ENCODE assay signal across 8 cellular contexts in genomic region chr3:30606301-30607031, GRCh38. TPM values are rescaled to one million over a fixed set of nuclear protein-coding genes. Genes with fewer than 3 reads are reported as not detected.
DNase-seq lines count a peak whose midpoint lies in the region; ATAC-seq and TF ChIP-seq lines count a peak whose summit lies in the region.

Gene TGFBR2, plus strand, starts transcription at chr3:30606601. Its CDS starts 283 bp downstream, at chr3:30606884.

- TF ChIP-seq CTCF in foreskin fibroblast (IDR thresholded peaks at IDR 0.05; ENCODE audit: low read depth, low read length) (peak; percentile 2), neural progenitor cell (IDR thresholded peaks at IDR 0.05) (peak; percentile 29)

- peaks cover 3% of the 10 kb centered on the region for H3K27me3 Mint-ChIP-seq in neural progenitor cell (ENCODE audit: insufficient read depth, low read depth)

- no peaks in the 10 kb centered on the region for H3K9me3 ChIP-seq in neural progenitor cell (ENCODE audit: low read depth)
- no peaks in the 10 kb centered on the region for H3K9me3 ChIP-seq in stomach smooth muscle (ENCODE audit: control insufficient read depth in 2 of 2, low read length in 2 of 2)

- ATAC-seq in GM19467 (IDR thresholded peaks at IDR 0.05; ENCODE audit: unreplicated experiment), result peak; percentile 79

- peak within 1 kb of the TSS; percentile 92 for H3K4me2 ChIP-seq in neural progenitor cell

- H2AFZ ChIP-seq in neural progenitor cell (replicated peaks), result peak within 1 kb of the TSS; percentile 89

- H3K27ac ChIP-seq in neural progenitor cell (no peak within 1 kb of the TSS), stomach smooth muscle (ENCODE audit: low read length) (peak within 1 kb of the TSS; percentile 85)

- H3K9ac ChIP-seq in neural progenitor cell (peak within 1 kb of the TSS; percentile 16), stomach smooth muscle (ENCODE audit: low read length in 2 of 2) (peak within 1 kb of the TSS; percentile 86 to 87)

- H3K79me2 ChIP-seq in neural progenitor cell (ENCODE audit: low read depth), result peaks cover 46% of the 10 kb centered on the region

- H3K4me3 Mint-ChIP-seq in neural progenitor cell, result peak within 1 kb of the TSS; percentile 96

- H3K9me3 Mint-ChIP-seq in neural progenitor cell, result no peaks in the 10 kb centered on the region

- peaks cover 4% of the 10 kb centered on the region for H3K4me1 ChIP-seq in neural progenitor cell
- H3K4me1 ChIP-seq in stomach smooth muscle (ENCODE audit: control insufficient read depth, insufficient read depth, low read length), result peaks cover 3% of the 10 kb centered on the region

- DNase-seq in COLO668 (lab: John Stamatoyannopoulos, UW; ENCODE audit: unreplicated experiment), result peak; percentile 81
- DNase-seq in HPDE6-E6E7 (ENCODE audit: extremely low spot score), result peak; percentile 71
- peak; percentile 95 for DNase-seq in SIG-M5 treated with dmso at 0.1 percent for 504 hours (lab: John Stamatoyannopoulos, UW; ENCODE audit: unreplicated experiment)
- DNase-seq in activated gamma-delta T cell (lab: John Stamatoyannopoulos, UW), result peak; percentile 69
- DNase-seq in foreskin fibroblast, result peak; percentile 100
- DNase-seq in neural progenitor cell (ENCODE audit: low spot score), result peak; percentile 79

- peak within 1 kb of the TSS; percentile 93 for H3K27ac Mint-ChIP-seq in neural progenitor cell

- H3K4me3 ChIP-seq in foreskin fibroblast (ENCODE audit: low read depth in 1 of 2, low read length in 2 of 2) (peak within 1 kb of the TSS; percentile 74 to 95), neural progenitor cell (peak within 1 kb of the TSS; percentile 78), stomach smooth muscle (ENCODE audit: low read length in 2 of 2) (peak within 1 kb of the TSS; percentile 87 to 94)

- H3K27me3 ChIP-seq in neural progenitor cell (peaks cover 16% of the 10 kb centered on the region), stomach smooth muscle (ENCODE audit: control insufficient read depth in 1 of 2, insufficient read depth in 2 of 2, low read length in 2 of 2) (no peaks in the 10 kb centered on the region)

- peaks cover 2% of the 10 kb centered on the region for H3K36me3 Mint-ChIP-seq in neural progenitor cell

- peaks cover 12% of the 10 kb centered on the region for H3K4me1 Mint-ChIP-seq in neural progenitor cell

- no peaks in the 10 kb centered on the region for H4K20me1 ChIP-seq in neural progenitor cell (ENCODE audit: low read depth)

- H3K36me3 ChIP-seq in neural progenitor cell, result no peaks in the 10 kb centered on the region
- no peaks in the 10 kb centered on the region for H3K36me3 ChIP-seq in stomach smooth muscle (ENCODE audit: control insufficient read depth in 2 of 2, insufficient read depth in 2 of 2, low read length in 2 of 2)

- H3F3A ChIP-seq in neural progenitor cell (ENCODE audit: low read depth), result peaks cover 2% of the 10 kb centered on the region

RNA-seq across cellular contexts. Expression of gene TGFBR2, which starts in this region (rescaled TPM):
- total RNA-seq in neural progenitor cell (ENCODE audit: low replicate concordance), result 5.8 and 7.3 TPM in 2 replicates
